ENCODE assay signal across 2 cellular contexts in genomic region chrX:11272863-11273262, GRCh38.
TF ChIP-seq lines count a peak whose summit lies in the region.

No MANE protein-coding gene starts in this region.

TF ChIP-seq in IMR-90, 13 proteins besides CTCF, POLR2A, EP300 and RAD21 (continued from another document):
- TF ChIP-seq FOS (IDR thresholded peaks at IDR 0.05; ENCODE audit: low read depth, low read length) (no peak), USF2 (IDR thresholded peaks at IDR 0.05; ENCODE audit: low read depth, low read length) (no peak), NFE2L2 (IDR thresholded peaks at IDR 0.05; ENCODE audit: low read depth, low read length) (no peak)

TF ChIP-seq in K562, 482 proteins besides CTCF, POLR2A, EP300 and RAD21 (continued from another document):
- TF ChIP-seq CBFA2T3 (IDR thresholded peaks at IDR 0.05) = peak; percentile 68
- no peak for TF ChIP-seq PBX2 (CRISPR knock-in tag; IDR thresholded peaks at IDR 0.05; ENCODE audit: low read depth)
- peak; percentile 61 for TF ChIP-seq PBX2 (tag; conservative IDR thresholded peaks at IDR 0.05; ENCODE audit: low read depth)
- 0 out of 2 replicates have a peak, but pooled peaks have one; percentile 10 for TF ChIP-seq CXXC5 (CRISPR knock-in tag; IDR thresholded peaks at IDR 0.05)
- peak; percentile 30; the same call in 1 of the 2 replicates for TF ChIP-seq TEAD4 (IDR thresholded peaks at IDR 0.05; ENCODE audit: low read length)
- TF ChIP-seq TEAD4 (CRISPR knock-in tag; IDR thresholded peaks at IDR 0.05; ENCODE audit: borderline replicate concordance) = no peak
- TF ChIP-seq CBFA2T2 (conservative IDR thresholded peaks at IDR 0.05) = 0 out of 2 replicates have a peak, but pooled peaks have one; percentile 12
- TF ChIP-seq RREB1 (CRISPR knock-in tag; IDR thresholded peaks at IDR 0.05) = no peak
- peak; percentile 84 for TF ChIP-seq MEIS2 (IDR thresholded peaks at IDR 0.05; ENCODE audit: partially characterized antibody)
- TF ChIP-seq HCFC1 (IDR thresholded peaks at IDR 0.05; ENCODE audit: low read depth, low read length) = no peak
- peak in 1 of 2 experiments; percentile 11; a peak in 1 of 4 replicates for TF ChIP-seq RCOR1 (IDR thresholded peaks at IDR 0.05; ENCODE audit: borderline replicate concordance in 1 of 2, low read depth in 2 of 2, low read length in 2 of 2)
- no peak for TF ChIP-seq ZNF165 (CRISPR knock-in tag; IDR thresholded peaks at IDR 0.05; ENCODE audit: borderline replicate concordance)
- no peak for TF ChIP-seq BCLAF1 (IDR thresholded peaks at IDR 0.05; ENCODE audit: borderline replicate concordance in 1 of 2, control insufficient read depth in 1 of 2, low read depth in 2 of 2, low read length in 1 of 2)
TF ChIP-seq in K562: peak in this region for 8.
